Comparison of ENCODE assay signal across 6 cellular contexts in the genomic region with DNA sequence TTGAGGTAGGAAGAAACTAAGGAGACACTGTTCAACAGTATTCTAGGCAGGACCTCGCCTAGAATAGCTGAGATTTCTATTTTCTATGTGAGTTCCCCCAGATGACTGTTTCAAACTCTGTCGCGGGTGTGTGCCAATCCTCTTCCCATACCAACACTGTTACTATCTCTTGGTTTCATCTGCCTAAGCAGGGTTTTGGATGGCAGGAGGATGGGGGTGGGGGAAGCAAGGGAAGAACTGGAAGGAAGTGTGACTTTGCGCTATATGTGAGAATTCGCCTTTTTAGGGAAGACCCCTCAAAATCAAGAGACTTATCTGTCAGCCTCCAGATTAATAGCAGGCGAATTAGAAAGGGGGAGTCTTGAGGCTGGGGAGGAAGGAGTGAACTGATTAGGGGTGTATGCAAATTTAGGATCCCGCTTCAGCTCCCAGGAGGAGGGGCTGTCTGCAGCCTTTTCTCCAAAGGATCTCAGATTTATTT. TPM values are rescaled to one million over a fixed set of nuclear protein-coding genes. Genes with fewer than 3 reads are reported as not detected.
A peak's percentile ranks its signal among the peaks of the same experiment; 100 is the strongest.
DNase-seq lines count a peak whose midpoint lies in the region; ATAC-seq lines count a peak whose summit lies in the region.

No MANE protein-coding gene starts in this region.

- no peaks in the 10 kb centered on the region for H3K27me3 Mint-ChIP-seq in activated T-helper 2 cell treated with anti-CD3 and anti-CD28 coated beads, Interferon-gamma antibody, Interleukin-2, Interleukin-4, amounts not matched to agents 10 μg/mL and 5 μg/mL and 100 μg/mL, durations not matched to agents 14 hours and 24 hours and 36 hours (ENCODE audit: low read depth)

- ATAC-seq in Right ventricle myocardium superior (ENCODE audit: poor library complexity) = peak; percentile 0
- ATAC-seq in Right ventricle myocardium inferior = no peak

- peak overlapping the region; percentile 92 for H3K4me3 Mint-ChIP-seq in activated T-helper 2 cell treated with anti-CD3 and anti-CD28 coated beads, Interferon-gamma antibody, Interleukin-2, Interleukin-4, amounts not matched to agents 10 μg/mL and 5 μg/mL and 100 μg/mL, durations not matched to agents 14 hours and 24 hours and 36 hours (ENCODE audit: low read depth)

- intact Hi-C loops in Right ventricle myocardium superior (cut with DNase I) (no loop called here), Right ventricle myocardium inferior (cut with DNase I) (loop anchor here (2.0 to 5.0 kb wide), 3 partner anchors 27 to 53 kb away; a partner anchor contains a TSS)
- intact Hi-C loops in activated T-helper 2 cell treated with anti-CD3 and anti-CD28 coated beads, Interferon-gamma antibody, Interleukin-2, Interleukin-4, amounts not matched to agents 10 μg/mL and 5 μg/mL and 100 μg/mL, durations not matched to agents 14 hours and 24 hours and 36 hours (cut with micrococcal nuclease) = loop anchor here (2.0 to 5.0 kb wide), 4 partner anchors 17 to 72 kb away; a partner anchor contains a TSS

- peaks cover 18% of the 10 kb centered on the region for H3K36me3 Mint-ChIP-seq in activated T-helper 2 cell treated with anti-CD3 and anti-CD28 coated beads, Interferon-gamma antibody, Interleukin-2, Interleukin-4, amounts not matched to agents 10 μg/mL and 5 μg/mL and 100 μg/mL, durations not matched to agents 14 hours and 24 hours and 36 hours (ENCODE audit: low read depth)

- H2BK120ac ChIP-seq in mesenchymal stem cell (ENCODE audit: low read depth, low read length) = no peak overlapping the region

- H2BK15ac ChIP-seq in mesenchymal stem cell (ENCODE audit: low read depth, poor library complexity, severe bottlenecking) = no peak overlapping the region

- H3K27ac Mint-ChIP-seq in activated T-helper 2 cell treated with anti-CD3 and anti-CD28 coated beads, Interferon-gamma antibody, Interleukin-2, Interleukin-4, amounts not matched to agents 10 μg/mL and 5 μg/mL and 100 μg/mL, durations not matched to agents 14 hours and 24 hours and 36 hours = peak overlapping the region; percentile 92

- H2AFZ ChIP-seq in mesenchymal stem cell (ENCODE audit: low read depth, low read length) = peak overlapping the region; percentile 36

- peaks cover 21% of the 10 kb centered on the region for H3K79me1 ChIP-seq in mesenchymal stem cell (replicated peaks; ENCODE audit: low read length, poor library complexity, severe bottlenecking)

- no peak overlapping the region for H3K14ac ChIP-seq in mesenchymal stem cell (ENCODE audit: low read length in 2 of 2)

- H2BK12ac ChIP-seq in mesenchymal stem cell (ENCODE audit: low read length in 2 of 2) = peak overlapping the region in 1 of 2 experiments; percentile 29

- H4K91ac ChIP-seq in mesenchymal stem cell (ENCODE audit: low read length) = no peak overlapping the region

- H3K4me1 Mint-ChIP-seq in activated T-helper 2 cell treated with anti-CD3 and anti-CD28 coated beads, Interferon-gamma antibody, Interleukin-2, Interleukin-4, amounts not matched to agents 10 μg/mL and 5 μg/mL and 100 μg/mL, durations not matched to agents 14 hours and 24 hours and 36 hours (ENCODE audit: low read depth) = peaks cover 24% of the 10 kb centered on the region

- H3K4me2 ChIP-seq in mesenchymal stem cell (ENCODE audit: low read length, poor library complexity, severe bottlenecking) = peak overlapping the region; percentile 73

- peak overlapping the region; percentile 92 for H2AK5ac ChIP-seq in mesenchymal stem cell (ENCODE audit: low read length, severe bottlenecking)

- H3K18ac ChIP-seq in mesenchymal stem cell (ENCODE audit: low read depth in 1 of 2, low read length in 2 of 2) = peak overlapping the region in 1 of 2 experiments; percentile 58

- H3K4me1 ChIP-seq in mesenchymal stem cell (ENCODE audit: control insufficient read depth, insufficient read depth, low read depth, low read length) = peaks cover 10% of the 10 kb centered on the region

- H4K8ac ChIP-seq in mesenchymal stem cell (ENCODE audit: low read length) = peak overlapping the region; percentile 92

- H3K27me3 ChIP-seq in mesenchymal stem cell (ENCODE audit: control insufficient read depth in 1 of 2, insufficient read depth in 1 of 2, low read length in 2 of 2) = no peaks in the 10 kb centered on the region

- no peak overlapping the region for H3K23ac ChIP-seq in mesenchymal stem cell (ENCODE audit: low read length in 2 of 2)

- peak overlapping the region; percentile 93 for H3K9ac ChIP-seq in mesenchymal stem cell (ENCODE audit: low read length)

- peak overlapping the region; percentile 88 for H3K27ac ChIP-seq in mesenchymal stem cell (ENCODE audit: low read length, poor library complexity, severe bottlenecking)

- peak overlapping the region; percentile 50 for H2BK5ac ChIP-seq in mesenchymal stem cell (ENCODE audit: low read depth, low read length, poor library complexity, severe bottlenecking)

- peak overlapping the region in 1 of 2 experiments; percentile 71 for H3K4me3 ChIP-seq in mesenchymal stem cell (ENCODE audit: insufficient read depth in 1 of 2, low read depth in 1 of 2, low read length in 2 of 2)

- DNase-seq in Right ventricle myocardium superior = no peak
- DNase-seq in Right ventricle myocardium inferior (ENCODE audit: missing footprints) = no peak
- DNase-seq in activated T-helper 2 cell treated with anti-CD3 and anti-CD28 coated beads, Interferon-gamma antibody, Interleukin-2, Interleukin-4, amounts not matched to agents 10 μg/mL and 5 μg/mL and 100 μg/mL, durations not matched to agents 14 hours and 24 hours and 36 hours (ENCODE audit: low spot score) = no peak
- peak; percentile 66 for DNase-seq in mesenchymal stem cell
- DNase-seq in HPDE6-E6E7 (ENCODE audit: extremely low spot score) = no peak
- DNase-seq in stimulated activated CD4-positive, alpha-beta T cell treated with anti-CD3 and anti-CD28 coated beads, Interleukin-12 subunit alpha, Interleukin-12 subunit beta, amount 100 ng/mL, for 4 hours = no peak

- H3K36me3 ChIP-seq in mesenchymal stem cell (ENCODE audit: control insufficient read depth in 1 of 2, insufficient read depth in 2 of 2, low read depth in 1 of 2, low read length in 2 of 2) = peaks cover 15 to 16% of the 10 kb centered on the region in 2 experiments

- WGBS in mesenchymal stem cell = 16% methylated on average over 3 of the region's 7 CpGs

- peak overlapping the region in 1 of 2 experiments; percentile 24 for H3K4ac ChIP-seq in mesenchymal stem cell (ENCODE audit: low read depth in 1 of 2, low read length in 2 of 2)

- no peaks in the 10 kb centered on the region for H3K9me3 Mint-ChIP-seq in activated T-helper 2 cell treated with anti-CD3 and anti-CD28 coated beads, Interferon-gamma antibody, Interleukin-2, Interleukin-4, amounts not matched to agents 10 μg/mL and 5 μg/mL and 100 μg/mL, durations not matched to agents 14 hours and 24 hours and 36 hours

- H3K9me3 ChIP-seq in mesenchymal stem cell (ENCODE audit: control insufficient read depth, low read length) = no peaks in the 10 kb centered on the region

RNA-seq across cellular contexts. Expression of a gene that starts 0.5 kb away (rescaled TPM):
- total RNA-seq in Right ventricle myocardium superior = 26.0 TPM
- 30.4 TPM for total RNA-seq in Right ventricle myocardium inferior
- total RNA-seq in activated T-helper 2 cell treated with anti-CD3 and anti-CD28 coated beads, Interferon-gamma antibody, Interleukin-2, Interleukin-4, amounts not matched to agents 10 μg/mL and 5 μg/mL and 100 μg/mL, durations not matched to agents 14 hours and 24 hours and 36 hours = 36.3 and 39.2 TPM in 2 replicates
- polyA plus RNA-seq in mesenchymal stem cell (2013, experiment 1 of 2) = 158 TPM
- 165 TPM for polyA plus RNA-seq in mesenchymal stem cell (2013, experiment 2 of 2)

RNA-seq across cellular contexts. Expression of a gene that starts 3.5 kb away (rescaled TPM):
- total RNA-seq in Right ventricle myocardium superior (46.1 TPM), Right ventricle myocardium inferior (47.6 TPM)
- 81.4 and 88.4 TPM in 2 replicates for total RNA-seq in activated T-helper 2 cell treated with anti-CD3 and anti-CD28 coated beads, Interferon-gamma antibody, Interleukin-2, Interleukin-4, amounts not matched to agents 10 μg/mL and 5 μg/mL and 100 μg/mL, durations not matched to agents 14 hours and 24 hours and 36 hours
- polyA plus RNA-seq in mesenchymal stem cell (2013, experiment 1 of 2) = 74.2 TPM
- 73.4 TPM for polyA plus RNA-seq in mesenchymal stem cell (2013, experiment 2 of 2)

RNA-seq across cellular contexts. Expression of a gene that starts 53.4 kb away (rescaled TPM):
- total RNA-seq in Right ventricle myocardium superior (67.7 TPM), Right ventricle myocardium inferior (67.5 TPM)
- 18.7 and 19.9 TPM in 2 replicates for total RNA-seq in activated T-helper 2 cell treated with anti-CD3 and anti-CD28 coated beads, Interferon-gamma antibody, Interleukin-2, Interleukin-4, amounts not matched to agents 10 μg/mL and 5 μg/mL and 100 μg/mL, durations not matched to agents 14 hours and 24 hours and 36 hours
- polyA plus RNA-seq in mesenchymal stem cell (2013, experiment 1 of 2) = 36.0 TPM
- polyA plus RNA-seq in mesenchymal stem cell (2013, experiment 2 of 2) = 34.6 TPM

RNA-seq across cellular contexts. Expression of a gene that starts 55.3 kb away (rescaled TPM):
- total RNA-seq in Right ventricle myocardium superior (21.3 TPM), Right ventricle myocardium inferior (21.5 TPM)
- 29.5 and 29.9 TPM in 2 replicates for total RNA-seq in activated T-helper 2 cell treated with anti-CD3 and anti-CD28 coated beads, Interferon-gamma antibody, Interleukin-2, Interleukin-4, amounts not matched to agents 10 μg/mL and 5 μg/mL and 100 μg/mL, durations not matched to agents 14 hours and 24 hours and 36 hours
- polyA plus RNA-seq in mesenchymal stem cell (2013, experiment 1 of 2) = 21.7 TPM
- polyA plus RNA-seq in mesenchymal stem cell (2013, experiment 2 of 2) = 22.1 TPM
